In the genomic region with DNA sequence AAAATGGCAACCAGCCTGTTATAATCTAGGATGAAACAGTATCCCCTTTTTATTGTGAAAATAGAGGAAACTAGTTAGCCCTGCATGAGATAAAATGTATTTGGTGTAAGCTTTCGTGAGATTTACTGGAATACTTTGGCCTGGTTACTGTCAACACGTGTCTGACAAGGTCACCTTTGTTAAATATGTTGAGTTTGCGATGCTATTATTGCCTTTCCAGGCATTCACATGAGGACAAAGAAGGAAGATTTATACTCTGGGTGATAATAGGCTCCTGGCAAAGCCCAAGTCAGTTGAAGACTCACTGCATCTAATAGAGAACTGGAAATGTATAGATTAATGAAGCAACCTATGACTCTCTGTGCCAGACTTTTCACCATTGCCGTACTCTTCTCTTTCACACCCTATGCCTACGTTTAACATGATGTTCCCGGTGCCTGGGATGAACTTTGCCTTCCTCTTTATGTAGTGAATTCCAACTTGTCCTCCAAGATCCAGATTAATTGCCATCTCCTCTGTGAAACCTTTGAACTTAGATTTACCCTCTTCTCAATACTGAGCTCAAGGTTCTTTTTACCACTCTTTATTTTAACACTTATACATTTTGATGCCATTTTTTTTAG, we compare ENCODE assay signal across 23 cellular contexts.
"Had no signal": no experiment of that assay in that cellular context is flagged by ENCODE, and none has a peak within 500 bp of the region (broad histone marks: within the 10 kb centered on the region; RNA-seq: fewer than 3 reads in every experiment).

No MANE protein-coding gene starts in this region.

- H3K27ac ChIP-seq: body of pancreas, coronary artery, esophagus muscularis mucosa, hepatocyte, neural progenitor cell, prostate gland, right atrium auricular region, skin epidermis, vagina had no signal

- H3K9ac ChIP-seq: neural progenitor cell had no signal

- DNase-seq: activated B cell treated with CpG ODN at 0.5 μM for 24 hours; activated CD4-positive, alpha-beta memory T cell treated with anti-CD3 and anti-CD28 coated beads, Interleukin-2, amount 10 ng/mL, durations not matched to agents 7 days and 5 days; activated CD4-positive, alpha-beta T cell treated with anti-CD3 and anti-CD28 coated beads for 4 hours; activated naive CD4-positive, alpha-beta T cell; activated naive CD8-positive, alpha-beta T cell treated with anti-CD3 and anti-CD28 coated beads for 36 hours; activated T-cell treated with anti-CD3 and anti-CD28 coated beads, Interleukin-2, amount 50 U/mL, for 1 hour; amygdala; body of pancreas; caudate nucleus; effector CD4-positive, alpha-beta T cell; naive B cell; stimulated activated CD4-positive, alpha-beta T cell treated with anti-CD3 and anti-CD28 coated beads, Interleukin-4, amount 100 ng/mL, for 1 hour; stimulated activated naive CD8-positive, alpha-beta T cell treated with anti-CD3 and anti-CD28 coated beads, Interleukin-15, amount 100 ng/mL, for 72 hours; trophoblast cell had no signal

- H3K27me3 ChIP-seq: body of pancreas, esophagus muscularis mucosa, hepatocyte, neural progenitor cell, right atrium auricular region, vagina had no signal

- H2AFZ ChIP-seq: hepatocyte, neural progenitor cell had no signal

- H3K36me3 ChIP-seq: esophagus muscularis mucosa, neural progenitor cell, prostate gland, right atrium auricular region, vagina had no signal

- H3K79me2 ChIP-seq: hepatocyte had no signal

- H3K9me3 ChIP-seq: body of pancreas, esophagus muscularis mucosa, prostate gland, right atrium auricular region, vagina had no signal

- ATAC-seq: body of pancreas, left lobe of liver had no signal

- H3K4me3 ChIP-seq: body of pancreas, coronary artery, esophagus muscularis mucosa, hepatocyte, neural progenitor cell, prostate gland, right atrium auricular region, skin epidermis, vagina had no signal

- H3K4me1 ChIP-seq: neural progenitor cell, prostate gland, right atrium auricular region had no signal

- H3K4me2 ChIP-seq: hepatocyte, neural progenitor cell had no signal
